Comparison of ENCODE assay signal across 9 cellular contexts in the genomic region with DNA sequence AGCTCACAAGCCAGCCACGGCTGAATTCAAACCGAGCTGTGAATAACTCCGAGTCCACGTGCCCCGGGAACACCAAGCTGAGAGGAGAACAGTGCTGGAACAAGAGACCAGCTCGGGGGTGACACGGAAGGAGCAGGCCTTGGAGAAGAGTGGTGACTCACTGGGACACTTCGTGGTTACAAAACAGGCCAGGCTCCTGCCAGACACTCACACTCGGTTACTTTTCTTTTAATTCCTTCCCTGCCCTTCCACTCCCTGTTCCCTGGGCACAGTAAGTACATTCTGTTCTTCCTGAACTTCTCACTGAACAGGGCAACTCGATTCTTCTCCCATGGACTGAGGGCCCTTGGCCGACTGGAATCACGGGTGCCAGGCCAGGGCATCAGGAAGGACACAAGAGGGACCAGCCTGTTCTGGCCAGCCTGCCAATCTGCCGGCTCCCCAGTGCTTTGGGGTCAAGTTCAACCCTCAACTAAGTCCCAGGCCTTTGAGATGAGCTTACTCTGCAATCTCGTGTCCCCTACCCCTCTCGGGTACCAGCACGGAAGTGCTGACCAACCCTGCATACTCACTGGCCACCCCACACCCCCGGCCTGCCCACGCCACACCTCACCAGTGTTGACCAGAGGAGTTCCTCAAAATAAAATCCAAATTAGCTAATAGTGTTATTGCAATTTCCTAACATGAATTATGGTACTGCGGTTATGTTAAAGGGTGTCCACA.
DNase-seq lines count a peak whose midpoint lies in the region; ATAC-seq and TF ChIP-seq lines count a peak whose summit lies in the region.
"Had no signal": no experiment of that assay in that cellular context is flagged by ENCODE, and none has a peak within 500 bp of the region (broad histone marks: within the 10 kb centered on the region; RNA-seq: fewer than 3 reads in every experiment).

No MANE protein-coding gene starts in this region.

- H3K27ac ChIP-seq in Panc1 (ENCODE audit: low read length) (no peak overlapping the region), neutrophil (peak overlapping the region; percentile 87)

- intact Hi-C loops in Panc1 (cut with micrococcal nuclease; ENCODE audit: unreplicated experiment): no loop called here

- no peak for TF ChIP-seq CTCF in Panc1 (IDR thresholded peaks at IDR 0.05)
- no peak for TF ChIP-seq CTCF in neutrophil (IDR thresholded peaks at IDR 0.05)

- H3K9me3 ChIP-seq in Panc1 (ENCODE audit: control insufficient read depth, insufficient read depth, low read depth, low read length) (no peaks in the 10 kb centered on the region), neutrophil (no peaks in the 10 kb centered on the region)

- no TSS peak for BruUV-seq in Panc1 (replicated peaks; lab: Mats Ljungman, UMichigan)

- H3K36me3 ChIP-seq in Panc1 (ENCODE audit: control insufficient read depth, insufficient read depth, low read length) (no peaks in the 10 kb centered on the region), neutrophil (no peaks in the 10 kb centered on the region)

- H3K4me3 ChIP-seq in Panc1 (ENCODE audit: low read depth in 2 of 2, low read length in 2 of 2) (no peak overlapping the region), neutrophil (ENCODE audit: low read depth in 1 of 2, low read length in 1 of 2) (peak overlapping the region in 1 of 2 experiments; percentile 26)

- peak; percentile 47; the same call in 1 of the 2 replicates for ATAC-seq in Panc1
- ATAC-seq in HG03196 (IDR thresholded peaks at IDR 0.05; ENCODE audit: unreplicated experiment): no peak
- no peak for ATAC-seq in GM18858 (IDR thresholded peaks at IDR 0.05; ENCODE audit: unreplicated experiment)
- no peak for ATAC-seq in GM21619 (IDR thresholded peaks at IDR 0.05; ENCODE audit: unreplicated experiment)

- DNase-seq in AML-193 (lab: John Stamatoyannopoulos, UW) (peak; percentile 17 to 26), Panc1 (ENCODE audit: low read depth, low spot score) (no peak), fibroblast of peridontal ligament (ENCODE audit: extremely low read depth) (peak; percentile 18), activated gamma-delta T cell treated with Interleukin-2 at 50 U/mL for 16 hours (no peak)
- DNase-seq: CD4-positive, alpha-beta T cell had no signal

- CTCF ChIA-PET in Panc1 (lab: Charles Lee): no interaction called here

- POLR2A ChIA-PET in Panc1 (lab: Charles Lee): interaction anchor here (0.7 kb wide), 1 partner anchor 163 kb away, joined by 6 read pairs; no protein-coding TSS in a partner anchor

- H3K27me3 ChIP-seq in Panc1 (ENCODE audit: control insufficient read depth, insufficient read depth, low read length) (no peaks in the 10 kb centered on the region), neutrophil (no peaks in the 10 kb centered on the region)

- in situ Hi-C loops in Panc1 (cut with HindIII; ENCODE audit: low pct_unique_long_range_greater_than_20kb, low sequenced_read_pairs): no loop called here

- no peaks in the 10 kb centered on the region; the same call in 1 of the 2 replicates for H3K4me1 ChIP-seq in Panc1 (ENCODE audit: control insufficient read depth, insufficient read depth, low read length)
- peaks cover 64 to 80% of the 10 kb centered on the region in 2 experiments for H3K4me1 ChIP-seq in neutrophil (ENCODE audit: control insufficient read depth in 1 of 2, insufficient read depth in 1 of 2, low read depth in 1 of 2, low read length in 1 of 2)

Comparison
In these comparisons a context has a peak if more than half of its experiments do, and no peak if none do; other contexts are left out.
1. DNase-seq: peak in AML-193 (2 of 2) and fibroblast of peridontal ligament (single experiment); none in Panc1 (single experiment) and activated gamma-delta T cell treated with Interleukin-2 at 50 U/mL for 16 hours (single experiment).